In genomic region chr13:51328488-51328887, GRCh38 we compare ENCODE assay signal across 1 cellular context.
TF ChIP-seq lines count a peak whose summit lies in the region.

No MANE protein-coding gene starts in this region.

TF ChIP-seq in GM23338, 12 proteins besides CTCF, POLR2A, EP300 and RAD21 (continued from another document):
- TF ChIP-seq ETS1 (IDR thresholded peaks at IDR 0.05) (no peak), ZNF331 (CRISPR knock-in tag; IDR thresholded peaks at IDR 0.05; ENCODE audit: low read depth) (no peak), ZNF462 (CRISPR knock-in tag; IDR thresholded peaks at IDR 0.05) (no peak)
